8 cellular contexts compared by ENCODE assay signal in genomic region chr11:827861-828167, GRCh38. TPM values are rescaled to one million over a fixed set of nuclear protein-coding genes. Genes with fewer than 3 reads are reported as not detected.
DNase-seq lines count a peak whose midpoint lies in the region; ATAC-seq, FAIRE-seq and TF ChIP-seq lines count a peak whose summit lies in the region.

Gene CRACR2B, plus strand, starts transcription at chr11:827919. Its CDS starts 689 bp downstream, at chr11:828608.

- peak within 1 kb of the TSS; percentile 35 for H4K91ac ChIP-seq in mesenchymal stem cell (ENCODE audit: low read length)

- H3K27ac ChIP-seq in breast epithelium (peak within 1 kb of the TSS; percentile 79 to 94), mesenchymal stem cell (ENCODE audit: low read length, poor library complexity, severe bottlenecking) (no peak within 1 kb of the TSS), brain microvascular endothelial cell (no peak within 1 kb of the TSS)

- TF ChIP-seq CTCF in breast epithelium (IDR thresholded peaks at IDR 0.05): no peak
- no peak for TF ChIP-seq CTCF in brain microvascular endothelial cell (IDR thresholded peaks at IDR 0.05; ENCODE audit: low read depth, low read length, missing control alignments)

- no peak within 1 kb of the TSS for H3K23ac ChIP-seq in mesenchymal stem cell (ENCODE audit: low read length in 2 of 2)

- 69% methylated on average over 5 of the region's 5 CpGs for WGBS in mesenchymal stem cell

- no peak within 1 kb of the TSS for H2BK5ac ChIP-seq in mesenchymal stem cell (ENCODE audit: low read depth, low read length, poor library complexity, severe bottlenecking)

- H3K27me3 Mint-ChIP-seq in activated naive CD4-positive, alpha-beta T cell treated with anti-CD3 and anti-CD28 coated beads, Interleukin-2, amount 50 U/mL, for 24 hours: peaks cover 10% of the 10 kb centered on the region

- peaks cover 10% of the 10 kb centered on the region for H3K79me1 ChIP-seq in mesenchymal stem cell (replicated peaks; ENCODE audit: low read length, poor library complexity, severe bottlenecking)

- H3K14ac ChIP-seq in mesenchymal stem cell (ENCODE audit: low read length in 2 of 2): no peak within 1 kb of the TSS

- FAIRE-seq in frontal cortex (lab: Jason Lieb, UNC): no peak

- no peak within 1 kb of the TSS for H2AFZ ChIP-seq in mesenchymal stem cell (ENCODE audit: low read depth, low read length)

- in situ Hi-C loops in brain microvascular endothelial cell (cut with HindIII; ENCODE audit: low pct_ligation_motif_present, low sequenced_read_pairs): no loop called here

- H3K36me3 Mint-ChIP-seq in activated naive CD4-positive, alpha-beta T cell treated with anti-CD3 and anti-CD28 coated beads, Interleukin-2, amount 50 U/mL, for 24 hours: no peaks in the 10 kb centered on the region
- peaks cover 5 to 7% of the 10 kb centered on the region in 2 donors for H3K36me3 Mint-ChIP-seq in activated naive CD4-positive, alpha-beta T cell treated with anti-CD3 and anti-CD28 coated beads, Interleukin-2, amount 50 U/mL, for 72 hours

- H2BK15ac ChIP-seq in mesenchymal stem cell (ENCODE audit: low read depth, poor library complexity, severe bottlenecking): peak within 1 kb of the TSS; percentile 41

- H3K36me3 ChIP-seq in breast epithelium (peaks cover 9% of the 10 kb centered on the region), mesenchymal stem cell (ENCODE audit: control insufficient read depth in 1 of 2, insufficient read depth in 2 of 2, low read depth in 1 of 2, low read length in 2 of 2) (peaks cover 18 to 31% of the 10 kb centered on the region in 2 experiments), MG63 (peaks cover 19% of the 10 kb centered on the region), brain microvascular endothelial cell (replicated peaks) (peaks cover 18% of the 10 kb centered on the region)

- H3K4ac ChIP-seq in mesenchymal stem cell (ENCODE audit: low read depth in 1 of 2, low read length in 2 of 2): no peak within 1 kb of the TSS

- H3K4me2 ChIP-seq in mesenchymal stem cell (ENCODE audit: low read length, poor library complexity, severe bottlenecking): peak within 1 kb of the TSS; percentile 84

- no peak for DNase-seq in activated naive CD4-positive, alpha-beta T cell treated with anti-CD3 and anti-CD28 coated beads, Interleukin-2, amount 50 U/mL, for 72 hours (ENCODE audit: low spot score in 2 of 2)
- DNase-seq in breast epithelium (ENCODE audit: low spot score in 2 of 2) (no peak), mesenchymal stem cell (no peak), frontal cortex (ENCODE audit: low spot score in 2 of 2) (no peak), MG63 (no peak), brain microvascular endothelial cell (no peak)

- peak within 1 kb of the TSS in 1 of 2 experiments; percentile 31 for H3K18ac ChIP-seq in mesenchymal stem cell (ENCODE audit: low read depth in 1 of 2, low read length in 2 of 2)

- TF ChIP-seq POLR2A in breast epithelium (IDR thresholded peaks at IDR 0.05): no peak

- H3K4me3 Mint-ChIP-seq in activated naive CD4-positive, alpha-beta T cell treated with anti-CD3 and anti-CD28 coated beads, Interleukin-2, amount 50 U/mL, for 24 hours: peak within 1 kb of the TSS; percentile 65

- H4K8ac ChIP-seq in mesenchymal stem cell (ENCODE audit: low read length): peak within 1 kb of the TSS; percentile 45

- peak within 1 kb of the TSS; percentile 6 for H3K27ac Mint-ChIP-seq in activated naive CD4-positive, alpha-beta T cell treated with anti-CD3 and anti-CD28 coated beads, Interleukin-2, amount 50 U/mL, for 24 hours
- H3K27ac Mint-ChIP-seq in activated naive CD4-positive, alpha-beta T cell treated with anti-CD3 and anti-CD28 coated beads, Interleukin-2, amount 50 U/mL, for 72 hours: no peak within 1 kb of the TSS

- H3K4me3 ChIP-seq in breast epithelium (peak within 1 kb of the TSS; percentile 39 to 79 (median 60)), mesenchymal stem cell (ENCODE audit: insufficient read depth in 1 of 2, low read depth in 1 of 2, low read length in 2 of 2) (peak within 1 kb of the TSS; percentile 47), MG63 (no peak within 1 kb of the TSS), brain microvascular endothelial cell (ENCODE audit: low read depth, low read length) (no peak within 1 kb of the TSS)

- H3K27me3 ChIP-seq in breast epithelium (no peaks in the 10 kb centered on the region), mesenchymal stem cell (ENCODE audit: control insufficient read depth in 1 of 2, insufficient read depth in 1 of 2, low read length in 2 of 2) (peaks cover 0 to 17% of the 10 kb centered on the region in 2 experiments), MG63 (no peaks in the 10 kb centered on the region), brain microvascular endothelial cell (replicated peaks) (no peaks in the 10 kb centered on the region)

- no peak within 1 kb of the TSS for H3K9ac ChIP-seq in mesenchymal stem cell (ENCODE audit: low read length)

- no peak within 1 kb of the TSS for H2AK5ac ChIP-seq in mesenchymal stem cell (ENCODE audit: low read length, severe bottlenecking)

- H3K4me1 Mint-ChIP-seq in activated naive CD4-positive, alpha-beta T cell treated with anti-CD3 and anti-CD28 coated beads, Interleukin-2, amount 50 U/mL, for 24 hours: peaks cover 32% of the 10 kb centered on the region

- H3K4me1 ChIP-seq in breast epithelium (peaks cover 37 to 55% of the 10 kb centered on the region in 2 donors), mesenchymal stem cell (ENCODE audit: control insufficient read depth, insufficient read depth, low read depth, low read length) (peaks cover 67% of the 10 kb centered on the region)

- H2BK12ac ChIP-seq in mesenchymal stem cell (ENCODE audit: low read length in 2 of 2): no peak within 1 kb of the TSS

- no peak for ATAC-seq in activated naive CD4-positive, alpha-beta T cell treated with anti-CD3 and anti-CD28 coated beads, Interleukin-2, amount 50 U/mL, for 72 hours
- no peak for ATAC-seq in HG03139 (IDR thresholded peaks at IDR 0.05; ENCODE audit: unreplicated experiment)

- H2BK120ac ChIP-seq in mesenchymal stem cell (ENCODE audit: low read depth, low read length): no peak within 1 kb of the TSS

- H3K9me3 Mint-ChIP-seq in activated naive CD4-positive, alpha-beta T cell treated with anti-CD3 and anti-CD28 coated beads, Interleukin-2, amount 50 U/mL, for 24 hours: no peaks in the 10 kb centered on the region
- H3K9me3 Mint-ChIP-seq in activated naive CD4-positive, alpha-beta T cell treated with anti-CD3 and anti-CD28 coated beads, Interleukin-2, amount 50 U/mL, for 72 hours: no peaks in the 10 kb centered on the region

- H3K9me3 ChIP-seq in breast epithelium: no peaks in the 10 kb centered on the region
- no peaks in the 10 kb centered on the region for H3K9me3 ChIP-seq in mesenchymal stem cell (ENCODE audit: control insufficient read depth, low read length)
- H3K9me3 ChIP-seq in MG63: no peaks in the 10 kb centered on the region

- intact Hi-C loops in breast epithelium (cut with DNase I; ENCODE audit: low total_unique reads): no loop called here

RNA-seq across cellular contexts. Expression of gene CRACR2B, which starts in this region (rescaled TPM):
- total RNA-seq in activated naive CD4-positive, alpha-beta T cell treated with anti-CD3 and anti-CD28 coated beads, Interleukin-2, amount 50 U/mL, for 72 hours: 1 to 10 TPM in 1 of 2 donors, under 1 TPM in 1; 0.66 to 1.9 TPM
- 100 to 1,000 TPM in 1 of 3 donors, 10 to 100 TPM in 2; 14.7 to 152 (median 86.2) TPM for total RNA-seq in breast epithelium
- polyA plus RNA-seq in mesenchymal stem cell (2013, experiment 1 of 2): 0.58 TPM
- 0.34 TPM for polyA plus RNA-seq in mesenchymal stem cell (2013, experiment 2 of 2)
- total RNA-seq in frontal cortex: 0.82 TPM
- total RNA-seq in MG63 (2014; rRNA removed; shearing (Covaris generic); ENCODE audit: low replicate concordance): not detected in 2 replicates

Comparison
In these comparisons a context has a peak if more than half of its experiments do, and no peak if none do; other contexts are left out.
1. H3K27ac ChIP-seq: peak in breast epithelium (2 of 2); none in mesenchymal stem cell (single experiment) and brain microvascular endothelial cell (single experiment).
2. H3K4me3 ChIP-seq: peak in breast epithelium (3 of 3) and mesenchymal stem cell (2 of 2); none in MG63 (single experiment) and brain microvascular endothelial cell (single experiment).